7 cellular contexts compared by ENCODE assay signal in genomic region chr9:135797507-135798302, GRCh38.
DNase-seq lines count a peak whose midpoint lies in the region; ATAC-seq and TF ChIP-seq lines count a peak whose summit lies in the region.

No MANE protein-coding gene starts in this region.

- no peaks in the 10 kb centered on the region for H3K4me1 ChIP-seq in Karpas-422 (ENCODE audit: low read length)

- H2AFZ ChIP-seq in Karpas-422 (ENCODE audit: low read length) = no peak overlapping the region

- H3K4me2 ChIP-seq in Karpas-422 (ENCODE audit: low read depth, low read length, poor library complexity, severe bottlenecking) = no peak overlapping the region

- H3K9me3 ChIP-seq in Karpas-422 (ENCODE audit: low read length) = no peaks in the 10 kb centered on the region
- H3K9me3 ChIP-seq in WERI-Rb-1 (ENCODE audit: severe bottlenecking) = peaks cover 3% of the 10 kb centered on the region

- no peak overlapping the region for H3K9ac ChIP-seq in Karpas-422 (ENCODE audit: low read length)

- H3K27ac ChIP-seq in Karpas-422 (ENCODE audit: low read length) (no peak overlapping the region), WERI-Rb-1 (no peak overlapping the region)

- no peaks in the 10 kb centered on the region for H3K79me2 ChIP-seq in Karpas-422 (ENCODE audit: low read length)

- no peaks in the 10 kb centered on the region for H3K36me3 ChIP-seq in Karpas-422 (ENCODE audit: insufficient read depth, low read length)
- no peaks in the 10 kb centered on the region for H3K36me3 ChIP-seq in WERI-Rb-1

- DNase-seq in EL (peak; percentile 51), Karpas-422 (peak; percentile 71), WERI-Rb-1 (peak; percentile 75), fibroblast of mammary gland (ENCODE audit: low read depth) (peak; percentile 32), posterior cingulate gyrus (peak in 7 of 10 donors; percentile 61 to 92 (median 64))

- H3K9me2 ChIP-seq in Karpas-422 (replicated peaks; ENCODE audit: insufficient read depth, low read length) = no peaks in the 10 kb centered on the region

- H4K20me1 ChIP-seq in Karpas-422 (ENCODE audit: insufficient read depth, low read depth, low read length) = no peaks in the 10 kb centered on the region; the same call in 1 of the 2 replicates

- H3K27me3 ChIP-seq in Karpas-422 (ENCODE audit: low read length) = no peaks in the 10 kb centered on the region
- no peaks in the 10 kb centered on the region for H3K27me3 ChIP-seq in WERI-Rb-1 (ENCODE audit: insufficient read depth, low read depth, severe bottlenecking)

- TF ChIP-seq CTCF in WERI-Rb-1 (IDR thresholded peaks at IDR 0.05; ENCODE audit: low read depth, low read length) = peak; percentile 92
- TF ChIP-seq CTCF in fibroblast of mammary gland (conservative IDR thresholded peaks at IDR 0.05; ENCODE audit: control insufficient read depth, insufficient read depth, low read depth, low read length) = peak; percentile 51

- H3K4me3 ChIP-seq in Karpas-422 (ENCODE audit: low read length) = no peak overlapping the region
- no peak overlapping the region for H3K4me3 ChIP-seq in WERI-Rb-1 (ENCODE audit: low read depth, low read length)
- H3K4me3 ChIP-seq in fibroblast of mammary gland (ENCODE audit: control insufficient read depth, low read depth, low read length) = no peak overlapping the region

- intact Hi-C loops in posterior cingulate gyrus (cut with DNase I) = loop anchor here (10.0 kb wide), 1 partner anchor 327 kb away; no protein-coding TSS in a partner anchor

- ATAC-seq in GM18858 (IDR thresholded peaks at IDR 0.05; ENCODE audit: unreplicated experiment) = no peak
- ATAC-seq in HG03354 (IDR thresholded peaks at IDR 0.05; ENCODE audit: poor library complexity, severe bottlenecking, unreplicated experiment) = no peak
